12 cellular contexts compared by ENCODE assay signal in the genomic region with DNA sequence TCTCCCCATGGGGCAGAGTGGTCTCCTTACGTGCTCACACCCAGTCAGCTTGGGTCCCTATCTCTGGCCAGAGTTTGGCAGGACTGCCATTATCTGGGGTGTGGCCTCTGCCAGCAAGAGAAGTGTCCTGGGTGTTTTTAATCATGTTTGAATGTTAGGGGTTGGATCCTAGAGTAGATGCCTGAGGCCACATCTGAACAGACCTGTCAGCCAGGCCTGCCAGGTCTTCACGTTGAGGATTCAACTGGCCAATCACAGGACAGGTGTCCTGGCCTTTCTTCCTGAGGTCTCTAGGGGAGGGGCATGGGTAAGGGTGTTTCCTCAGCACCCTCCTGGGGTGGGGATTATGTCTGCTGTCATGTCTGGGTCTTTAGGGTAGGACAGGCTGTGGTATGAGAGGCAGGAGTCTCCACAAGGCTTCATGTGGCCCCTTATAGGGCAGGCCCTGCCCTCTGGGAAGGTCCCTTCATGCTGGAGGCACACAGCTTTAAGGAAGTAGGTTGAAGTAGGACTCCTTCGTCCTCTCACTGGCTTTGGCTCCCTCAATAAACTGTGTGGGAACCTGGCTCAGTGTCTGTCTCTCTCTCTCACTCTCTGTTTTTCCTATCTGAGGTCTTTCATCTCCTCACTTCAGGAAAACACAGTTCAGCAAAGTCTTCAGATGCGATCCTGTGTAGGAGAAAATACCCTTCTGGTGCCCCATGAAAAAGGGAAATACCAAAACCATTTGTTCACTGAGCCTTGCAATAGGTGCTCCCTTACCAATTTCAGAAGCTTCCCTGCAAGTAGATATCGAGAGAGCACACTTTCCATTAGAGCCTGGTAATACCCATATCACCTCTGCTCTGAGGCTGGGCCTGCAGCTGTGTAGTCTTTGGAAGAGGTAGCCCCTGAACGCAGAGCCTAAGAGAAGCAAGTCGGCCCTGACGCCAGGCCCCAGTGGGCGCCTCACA. TPM values are rescaled to one million over a fixed set of nuclear protein-coding genes. Genes with fewer than 3 reads are reported as not detected.
A peak's percentile ranks its signal among the peaks of the same experiment; 100 is the strongest.
DNase-seq lines count a peak whose midpoint lies in the region; ATAC-seq and TF ChIP-seq lines count a peak whose summit lies in the region.
"Had no signal": no experiment of that assay in that cellular context is flagged by ENCODE, and none has a peak within 500 bp of the region (broad histone marks: within the 10 kb centered on the region; RNA-seq: fewer than 3 reads in every experiment).

No MANE protein-coding gene starts in this region.

- peaks cover 48% of the 10 kb centered on the region for H3K36me3 ChIP-seq in right atrium auricular region

- H3K4me1 Mint-ChIP-seq in activated naive CD8-positive, alpha-beta T cell treated with anti-CD3 and anti-CD28 coated beads, Interleukin-2, amount 50 U/mL, for 24 hours, result peaks cover 10% of the 10 kb centered on the region
- peaks cover 9% of the 10 kb centered on the region for H3K4me1 Mint-ChIP-seq in activated CD4-positive, alpha-beta T cell treated with anti-CD3 and anti-CD28 coated beads, Interleukin-2, amount 10 ng/mL, durations not matched to agents 7 days and 5 days

- intact Hi-C loops in left ventricle myocardium superior (cut with micrococcal nuclease), result no loop called here

- ATAC-seq in left ventricle myocardium superior (peak; percentile 10), HG02885 (IDR thresholded peaks at IDR 0.05; ENCODE audit: poor library complexity, unreplicated experiment) (peak; percentile 58), GM21529 (IDR thresholded peaks at IDR 0.05; ENCODE audit: unreplicated experiment) (no peak)
- peak; percentile 71 for ATAC-seq in activated naive CD8-positive, alpha-beta T cell treated with anti-CD3 and anti-CD28 coated beads, Interleukin-2, amount 50 U/mL, for 24 hours

- H3K27ac Mint-ChIP-seq in activated naive CD8-positive, alpha-beta T cell treated with anti-CD3 and anti-CD28 coated beads, Interleukin-2, amount 50 U/mL, for 24 hours, result peak overlapping the region; percentile 55
- no peak overlapping the region for H3K27ac Mint-ChIP-seq in activated CD4-positive, alpha-beta T cell treated with anti-CD3 and anti-CD28 coated beads, Interleukin-2, amount 10 ng/mL, durations not matched to agents 7 days and 5 days

- peaks cover 24% of the 10 kb centered on the region for H3K36me3 Mint-ChIP-seq in activated naive CD8-positive, alpha-beta T cell treated with anti-CD3 and anti-CD28 coated beads, Interleukin-2, amount 50 U/mL, for 24 hours (ENCODE audit: low read depth)
- peaks cover 40% of the 10 kb centered on the region for H3K36me3 Mint-ChIP-seq in activated CD4-positive, alpha-beta T cell treated with anti-CD3 and anti-CD28 coated beads, Interleukin-2, amount 10 ng/mL, durations not matched to agents 7 days and 5 days (ENCODE audit: low read depth)

- no peak overlapping the region for H3K27ac ChIP-seq in right atrium auricular region

- no peaks in the 10 kb centered on the region for H3K9me3 Mint-ChIP-seq in activated naive CD8-positive, alpha-beta T cell treated with anti-CD3 and anti-CD28 coated beads, Interleukin-2, amount 50 U/mL, for 24 hours
- H3K9me3 Mint-ChIP-seq in activated CD4-positive, alpha-beta T cell treated with anti-CD3 and anti-CD28 coated beads, Interleukin-2, amount 10 ng/mL, durations not matched to agents 7 days and 5 days, result no peaks in the 10 kb centered on the region

- H3K4me3 Mint-ChIP-seq in activated naive CD8-positive, alpha-beta T cell treated with anti-CD3 and anti-CD28 coated beads, Interleukin-2, amount 50 U/mL, for 24 hours, result no peak overlapping the region
- no peak overlapping the region for H3K4me3 Mint-ChIP-seq in activated CD4-positive, alpha-beta T cell treated with anti-CD3 and anti-CD28 coated beads, Interleukin-2, amount 10 ng/mL, durations not matched to agents 7 days and 5 days

- DNase-seq in left ventricle myocardium superior, result no peak
- DNase-seq in right atrium auricular region (ENCODE audit: low spot score), result no peak
- no peak for DNase-seq in activated naive CD8-positive, alpha-beta T cell treated with anti-CD3 and anti-CD28 coated beads, Interleukin-2, amount 50 U/mL, for 24 hours
- no peak for DNase-seq in stimulated activated naive CD4-positive, alpha-beta T cell (lab: John Stamatoyannopoulos, UW)
- no peak for DNase-seq in SHP77 (lab: John Stamatoyannopoulos, UW)
- DNase-seq in activated CD4-positive, alpha-beta T cell treated with anti-CD3 and anti-CD28 coated beads, Interleukin-2, amount 10 ng/mL, durations not matched to agents 7 days and 5 days, result no peak
- DNase-seq: AML-193; foreskin fibroblast; RPMI8226; stimulated activated CD4-positive, alpha-beta T cell treated with anti-CD3 and anti-CD28 coated beads, Interleukin-1b, Interleukin-23, amount 100 ng/mL, for 48 hours had no signal

- no peak for TF ChIP-seq CTCF in right atrium auricular region (IDR thresholded peaks at IDR 0.05)

- H3K4me3 ChIP-seq in right atrium auricular region, result no peak overlapping the region

- POLR2A ChIA-PET in activated CD4-positive, alpha-beta T cell treated with anti-CD3 and anti-CD28 coated beads, Interleukin-2, amount 10 ng/mL, durations not matched to agents 7 days and 5 days (lab: Charles Lee), result no interaction called here

- no peaks in the 10 kb centered on the region for H3K27me3 Mint-ChIP-seq in activated naive CD8-positive, alpha-beta T cell treated with anti-CD3 and anti-CD28 coated beads, Interleukin-2, amount 50 U/mL, for 24 hours
- H3K27me3 Mint-ChIP-seq in activated CD4-positive, alpha-beta T cell treated with anti-CD3 and anti-CD28 coated beads, Interleukin-2, amount 10 ng/mL, durations not matched to agents 7 days and 5 days, result no peaks in the 10 kb centered on the region

- no peaks in the 10 kb centered on the region for H3K4me1 ChIP-seq in right atrium auricular region

- H3K9me3 ChIP-seq in right atrium auricular region, result no peaks in the 10 kb centered on the region

- H3K27me3 ChIP-seq in right atrium auricular region, result no peaks in the 10 kb centered on the region

- CTCF ChIA-PET in activated CD4-positive, alpha-beta T cell treated with anti-CD3 and anti-CD28 coated beads, Interleukin-2, amount 10 ng/mL, durations not matched to agents 7 days and 5 days (lab: Charles Lee), result interaction anchor here (0.6 to 2.3 kb wide), 2 partner anchors 14 to 70 kb away, joined by 3 to 7 read pairs; no protein-coding TSS in a partner anchor

RNA-seq across cellular contexts. Expression of gene FITM1, which starts 6.7 kb away (rescaled TPM):
- total RNA-seq in left ventricle myocardium superior, result 140 TPM
- total RNA-seq in right atrium auricular region, result 100 to 1,000 TPM in 1 of 2 donors, 10 to 100 TPM in 1; 74.3 to 180 TPM
- 1 to 10 TPM; 1.9 to 2.0 TPM for total RNA-seq in activated CD4-positive, alpha-beta T cell treated with anti-CD3 and anti-CD28 coated beads, Interleukin-2, amount 10 ng/mL, durations not matched to agents 7 days and 5 days

RNA-seq across cellular contexts. Expression of gene NRL, which starts 9.0 kb away (rescaled TPM):
- total RNA-seq in left ventricle myocardium superior, result 0.77 TPM
- 1 to 10 TPM; 2.5 to 5.0 TPM for total RNA-seq in right atrium auricular region
- total RNA-seq in activated CD4-positive, alpha-beta T cell treated with anti-CD3 and anti-CD28 coated beads, Interleukin-2, amount 10 ng/mL, durations not matched to agents 7 days and 5 days, result 1 to 10 TPM; 3.1 to 3.3 TPM

RNA-seq across cellular contexts. Expression of gene DCAF11, which starts 9.2 kb away (rescaled TPM):
- total RNA-seq in left ventricle myocardium superior (85.8 TPM), right atrium auricular region (10 to 100 TPM; 54.1 to 69.8 TPM)
- total RNA-seq in activated CD4-positive, alpha-beta T cell treated with anti-CD3 and anti-CD28 coated beads, Interleukin-2, amount 10 ng/mL, durations not matched to agents 7 days and 5 days, result 100 to 1,000 TPM; 106 to 116 TPM

RNA-seq across cellular contexts. Expression of gene PSME1, which starts 12.3 kb away (rescaled TPM):
- 137 TPM for total RNA-seq in left ventricle myocardium superior
- total RNA-seq in right atrium auricular region, result 100 to 1,000 TPM in 1 of 2 donors, 10 to 100 TPM in 1; 72.9 to 112 TPM
- total RNA-seq in activated CD4-positive, alpha-beta T cell treated with anti-CD3 and anti-CD28 coated beads, Interleukin-2, amount 10 ng/mL, durations not matched to agents 7 days and 5 days, result 100 to 1,000 TPM; 498 to 547 TPM

RNA-seq across cellular contexts. Expression of gene EMC9, which starts 17.6 kb away (rescaled TPM):
- total RNA-seq in left ventricle myocardium superior, result 16.4 TPM
- total RNA-seq in right atrium auricular region, result 10 to 100 TPM in 1 of 2 donors, 1 to 10 TPM in 1; 9.9 to 16.8 TPM
- 10 to 100 TPM; 37.1 to 41.0 TPM for total RNA-seq in activated CD4-positive, alpha-beta T cell treated with anti-CD3 and anti-CD28 coated beads, Interleukin-2, amount 10 ng/mL, durations not matched to agents 7 days and 5 days

Comparison
In these comparisons a context has a peak if more than half of its experiments do, and no peak if none do; other contexts are left out.
1. RNA of gene FITM1, which starts 6.7 kb away (total RNA-seq): 74.3 to 180 TPM in right atrium auricular region and 140 TPM in left ventricle myocardium superior (single experiment); 1.9 to 2.0 TPM in activated CD4-positive, alpha-beta T cell treated with anti-CD3 and anti-CD28 coated beads, Interleukin-2, amount 10 ng/mL, durations not matched to agents 7 days and 5 days; every median in the first group is over 10 times any median in the second.